8 cellular contexts compared by ENCODE assay signal in genomic region chr7:73005693-73006447, GRCh38. TPM values are rescaled to one million over a fixed set of nuclear protein-coding genes. Genes with fewer than 3 reads are reported as not detected.
DNase-seq lines count a peak whose midpoint lies in the region; TF ChIP-seq lines count a peak whose summit lies in the region.
"Not testable (repeated sequence)": the region's sequence is repeated elsewhere in the genome, so short reads cannot be mapped to it uniquely, and the experiment has no call there.

No MANE protein-coding gene starts in this region.

- not testable (repeated sequence) for H3K23ac ChIP-seq in H9 (ENCODE audit: insufficient read length, low read depth, low read length)

- not testable (repeated sequence) for H3K27me3 ChIP-seq in H9 (ENCODE audit: insufficient read depth, low read length); mammary epithelial cell (ENCODE audit: insufficient read depth, low read length); iPS DF 6.9 (ENCODE audit: control insufficient read depth, insufficient read depth, low read length); prostate gland (replicated peaks; ENCODE audit: insufficient read depth)

- H3T11ph ChIP-seq in H9 (ENCODE audit: low read length): not testable (repeated sequence)

- dilution Hi-C loops in mammary epithelial cell (cut with HindIII; ENCODE audit: low sequenced_read_pairs): not testable (repeated sequence)

- H3K27me3 Mint-ChIP-seq in H9 (ENCODE audit: low read depth); activated CD4-positive, alpha-beta T cell treated with anti-CD3 and anti-CD28 coated beads, Interleukin-2, amount 10 ng/mL, durations not matched to agents 24 days and 14 days: not testable (repeated sequence)

- H3K79me1 ChIP-seq in H9 (ENCODE audit: insufficient read depth, low read depth, low read length, poor library complexity, severe bottlenecking): not testable (repeated sequence)

- not testable (repeated sequence) for TF ChIP-seq RAD21 in Ishikawa (IDR thresholded peaks at IDR 0.05; ENCODE audit: low read depth)

- not testable (repeated sequence) for H3K4me1 ChIP-seq in H9 (ENCODE audit: insufficient read depth, low read length); mammary epithelial cell (ENCODE audit: insufficient read depth, low read length); iPS DF 6.9 (ENCODE audit: control insufficient read depth, insufficient read depth, low read length); prostate gland (replicated peaks)

- not testable (repeated sequence) for H3K14ac ChIP-seq in H9 (ENCODE audit: insufficient read depth, low read length)

- not testable (repeated sequence) for H2BK120ac ChIP-seq in H9 (ENCODE audit: low read depth, low read length, poor library complexity, severe bottlenecking)

- peak overlapping the region; percentile 52 to 64 (median 57) for H3K4me3 ChIP-seq in mammary epithelial cell (replicated peaks in 1 of 3; ENCODE audit: insufficient read depth in 1 of 3, low read depth in 2 of 3, low read length in 3 of 3)
- peak overlapping the region; percentile 69; the same call in 1 of the 2 replicates for H3K4me3 ChIP-seq in iPS DF 6.9 (ENCODE audit: low read length)
- H3K4me3 ChIP-seq in prostate gland: peak overlapping the region; percentile 57 to 58

- TF ChIP-seq POLR2A in GM10847 (IDR thresholded peaks at IDR 0.05; ENCODE audit: extremely low read depth, insufficient read length) (peak; percentile 81), prostate gland (IDR thresholded peaks at IDR 0.05) (peak; percentile 57)

- H2BK20ac ChIP-seq in H9 (ENCODE audit: low read depth, low read length, poor library complexity, severe bottlenecking): not testable (repeated sequence)

- not testable (repeated sequence) for H4K8ac ChIP-seq in H9 (replicated peaks; ENCODE audit: insufficient read length, low read depth, low read length)

- H3K36me3 ChIP-seq in mammary epithelial cell (ENCODE audit: insufficient read depth, low read length); iPS DF 6.9 (ENCODE audit: control insufficient read depth, insufficient read depth, low read length); prostate gland: not testable (repeated sequence)

- peak overlapping the region; percentile 96 to 100 (median 99) for H3K27ac Mint-ChIP-seq in H9
- peak overlapping the region; percentile 100 for H3K27ac Mint-ChIP-seq in activated CD4-positive, alpha-beta T cell treated with anti-CD3 and anti-CD28 coated beads, Interleukin-2, amount 10 ng/mL, durations not matched to agents 24 days and 14 days

- H2AK5ac ChIP-seq in H9 (ENCODE audit: insufficient read length, low read length): not testable (repeated sequence)

- not testable (repeated sequence) for H3K4ac ChIP-seq in H9 (ENCODE audit: low read depth, low read length)

- H3K4me1 Mint-ChIP-seq in H9; activated CD4-positive, alpha-beta T cell treated with anti-CD3 and anti-CD28 coated beads, Interleukin-2, amount 10 ng/mL, durations not matched to agents 24 days and 14 days: not testable (repeated sequence)

- not testable (repeated sequence) for H2AFZ ChIP-seq in H9 (ENCODE audit: low read length)
- peak overlapping the region; percentile 90 for H2AFZ ChIP-seq in mammary epithelial cell (ENCODE audit: low read depth, low read length)

- H3K23me2 ChIP-seq in H9 (ENCODE audit: insufficient read length, low read depth, low read length, poor library complexity, severe bottlenecking): not testable (repeated sequence)

- CTCF ChIA-PET in mammary epithelial cell (lab: Charles Lee; ENCODE audit: low non-redundant PET): not testable (repeated sequence)

- H3K36me3 Mint-ChIP-seq in H9 (ENCODE audit: insufficient read depth in 1 of 3, low read depth in 3 of 3); activated CD4-positive, alpha-beta T cell treated with anti-CD3 and anti-CD28 coated beads, Interleukin-2, amount 10 ng/mL, durations not matched to agents 24 days and 14 days (ENCODE audit: low read depth): not testable (repeated sequence)

- not testable (repeated sequence) for H3K18ac ChIP-seq in H9 (ENCODE audit: insufficient read length, low read depth, low read length)

- H4K91ac ChIP-seq in H9 (ENCODE audit: insufficient read length, low read depth, low read length): not testable (repeated sequence)

- TF ChIP-seq EP300 in Ishikawa (IDR thresholded peaks at IDR 0.05; ENCODE audit: borderline replicate concordance): not testable (repeated sequence)

- H3K79me2 ChIP-seq in H9 (ENCODE audit: insufficient read depth, low read length); mammary epithelial cell (ENCODE audit: insufficient read depth, low read length): not testable (repeated sequence)

- DNase-seq in H9; iPS DF 6.9 (ENCODE audit: low read depth, low spot score): not testable (repeated sequence)
- peak; percentile 96 for DNase-seq in activated CD4-positive, alpha-beta T cell treated with anti-CD3 and anti-CD28 coated beads, Interleukin-2, amount 10 ng/mL, durations not matched to agents 24 days and 14 days
- DNase-seq in mammary epithelial cell (peak; percentile 78), prostate gland (ENCODE audit: low spot score) (peak; percentile 79), stromal cell of bone marrow (ENCODE audit: low read depth) (peak; percentile 59)

- H3K27ac ChIP-seq in H9 (ENCODE audit: insufficient read length, low read depth, low read length); iPS DF 6.9 (ENCODE audit: low read length): not testable (repeated sequence)
- H3K27ac ChIP-seq in mammary epithelial cell (ENCODE audit: insufficient read depth, low read depth, low read length): peak overlapping the region; percentile 48
- H3K27ac ChIP-seq in prostate gland: peak overlapping the region; percentile 83 to 85

- not testable (repeated sequence) for H4K20me1 ChIP-seq in H9 (ENCODE audit: control insufficient read depth, insufficient read depth, insufficient read length); mammary epithelial cell (ENCODE audit: insufficient read depth, low read length)

- not testable (repeated sequence) for H3K4me2 ChIP-seq in H9 (ENCODE audit: insufficient read depth, insufficient read length, low read length)
- peak overlapping the region; percentile 30 for H3K4me2 ChIP-seq in mammary epithelial cell (ENCODE audit: insufficient read depth, low read depth, low read length)

- no CpG with 5 or more reads among the region's 66 CpGs for WGBS in H9 (ENCODE audit: extremely low coverage, insufficient read length, low lambda C conversion rate)
- WGBS in mammary epithelial cell (ENCODE audit: low coverage, missing lambda C conversion rate): 1% methylated on average over 23 of the region's 66 CpGs
- WGBS in iPS DF 6.9 (ENCODE audit: insufficient coverage, insufficient read length): no CpG with 5 or more reads among the region's 66 CpGs
- WGBS in prostate gland: 0% methylated on average over 20 of the region's 66 CpGs

- H2BK12ac ChIP-seq in H9 (ENCODE audit: insufficient read length, low read depth, low read length): not testable (repeated sequence)

- intact Hi-C loops in activated CD4-positive, alpha-beta T cell treated with anti-CD3 and anti-CD28 coated beads, Interleukin-2, amount 10 ng/mL, durations not matched to agents 24 days and 14 days (cut with micrococcal nuclease); mammary epithelial cell (cut with micrococcal nuclease); prostate gland (cut with DNase I): not testable (repeated sequence)

- TF ChIP-seq CTCF in H9 (conservative IDR thresholded peaks at IDR 0.05); mammary epithelial cell (conservative IDR thresholded peaks at IDR 0.05 in 1 of 2, IDR thresholded peaks at IDR 0.05 in 1 of 2; ENCODE audit: extremely low read depth in 1 of 2, insufficient read depth in 1 of 2, low read depth in 1 of 2, low read length in 2 of 2); prostate gland (IDR thresholded peaks at IDR 0.05): not testable (repeated sequence)

- H3K9me3 Mint-ChIP-seq in H9; activated CD4-positive, alpha-beta T cell treated with anti-CD3 and anti-CD28 coated beads, Interleukin-2, amount 10 ng/mL, durations not matched to agents 24 days and 14 days: not testable (repeated sequence)

- peak overlapping the region; percentile 94 to 96 for H3K4me3 Mint-ChIP-seq in H9
- peak overlapping the region; percentile 98 for H3K4me3 Mint-ChIP-seq in activated CD4-positive, alpha-beta T cell treated with anti-CD3 and anti-CD28 coated beads, Interleukin-2, amount 10 ng/mL, durations not matched to agents 24 days and 14 days

- H3K9me3 ChIP-seq in H9 (ENCODE audit: control insufficient read depth, low read depth, low read length); mammary epithelial cell (replicated peaks; ENCODE audit: insufficient read depth, low read length); iPS DF 6.9 (ENCODE audit: control insufficient read depth, insufficient read depth, low read length); prostate gland: not testable (repeated sequence)

- H3K9ac ChIP-seq in H9 (ENCODE audit: extremely low read depth, insufficient read length, low read length) (peak overlapping the region; percentile 46), mammary epithelial cell (ENCODE audit: insufficient read depth, low read length) (peak overlapping the region; percentile 58)

- H2BK5ac ChIP-seq in H9 (ENCODE audit: insufficient read length, low read length): not testable (repeated sequence)

- not testable (repeated sequence) for H3K56ac ChIP-seq in H9 (ENCODE audit: insufficient read length, low read depth, low read length)

- in situ Hi-C loops in mammary epithelial cell (cut with MboI; ENCODE audit: low sequenced_read_pairs in 2 of 2): not testable (repeated sequence)

- not testable (repeated sequence) for H2BK15ac ChIP-seq in H9 (ENCODE audit: low read depth, low read length)

- not testable (repeated sequence) for BruUV-seq in mammary epithelial cell (replicated peaks; lab: Mats Ljungman, UMichigan)

- not testable (repeated sequence) for H4K5ac ChIP-seq in H9 (ENCODE audit: insufficient read length, low read depth, low read length)

RNA-seq across cellular contexts. Expression of gene SPDYE8, which starts 23.7 kb away (rescaled TPM):
- total RNA-seq in H9 (2021) (not detected in 2 replicates), mammary epithelial cell (not detected), prostate gland (not detected)
- not detected in 2 replicates for total RNA-seq in activated CD4-positive, alpha-beta T cell treated with anti-CD3 and anti-CD28 coated beads, Interleukin-2, amount 10 ng/mL, durations not matched to agents 24 days and 14 days
- polyA plus RNA-seq in mammary epithelial cell: not detected
- not detected for polyA minus RNA-seq in mammary epithelial cell

RNA-seq across cellular contexts. Expression of gene TRIM74, which starts 36.6 kb away (rescaled TPM):
- total RNA-seq in H9 (2021) (0.26 TPM in 1 of 2 replicates, not detected in the other), mammary epithelial cell (under 1 TPM in 1 of 2 donors, not detected in 1; 0.50 TPM), prostate gland (1 to 10 TPM; 1.7 to 1.9 TPM)
- total RNA-seq in activated CD4-positive, alpha-beta T cell treated with anti-CD3 and anti-CD28 coated beads, Interleukin-2, amount 10 ng/mL, durations not matched to agents 24 days and 14 days: 0.33 and 2.1 TPM in 2 replicates
- 0.03 TPM for polyA plus RNA-seq in mammary epithelial cell
- polyA minus RNA-seq in mammary epithelial cell: not detected

RNA-seq across cellular contexts. Expression of gene SPDYE11, which starts 51.8 kb away (rescaled TPM):
- total RNA-seq in H9 (2021): not detected in 2 replicates
- not detected in 2 replicates for total RNA-seq in activated CD4-positive, alpha-beta T cell treated with anti-CD3 and anti-CD28 coated beads, Interleukin-2, amount 10 ng/mL, durations not matched to agents 24 days and 14 days
- under 1 TPM in 1 of 2 donors, not detected in 1; 0.17 TPM for total RNA-seq in mammary epithelial cell
- polyA plus RNA-seq in mammary epithelial cell: not detected
- not detected for polyA minus RNA-seq in mammary epithelial cell
- total RNA-seq in prostate gland: not detected
